ENCODE assay signal across 30 cellular contexts in genomic region chr1:216771922-216772321, GRCh38. TPM values are rescaled to one million over a fixed set of nuclear protein-coding genes. Genes with fewer than 3 reads are reported as not detected.
"Had no signal": no experiment of that assay in that cellular context is flagged by ENCODE, and none has a peak within 500 bp of the region (broad histone marks: within the 10 kb centered on the region; RNA-seq: fewer than 3 reads in every experiment).

No MANE protein-coding gene starts in this region.

- H3K4me3 Mint-ChIP-seq: immature natural killer cell; mesothelial cell of epicardium; naive B cell; natural killer cell; nephron progenitor cell; stimulated activated naive B cell treated with anti-CD40 and anti-IgM and Interleukin-4, amounts not matched to agents 10 μg/mL and 1 μg/mL and 100 μg/mL, for 72 hours had no signal

- H2AFZ ChIP-seq: hepatocyte had no signal

- H3K79me2 ChIP-seq: hepatocyte had no signal

- H3K36me3 ChIP-seq: left ventricle myocardium inferior, pancreas, prostate gland, stomach, thyroid gland, transverse colon, upper lobe of left lung, vagina had no signal

- ATAC-seq: natural killer cell; pancreas; right cardiac atrium; sciatic nerve; stimulated activated naive B cell treated with anti-CD40 and anti-IgM and Interleukin-4, amounts not matched to agents 10 μg/mL and 1 μg/mL and 100 μg/mL, for 72 hours; stimulated activated naive CD8-positive, alpha-beta T cell treated with anti-CD3 and anti-CD28 coated beads, Interleukin-15, Interleukin-2, amounts not matched to agents 100 U/mL and 50 U/mL, for 24 hours had no signal

- H3K36me3 Mint-ChIP-seq: immature natural killer cell; mesothelial cell of epicardium; naive B cell; stimulated activated naive B cell treated with anti-CD40 and anti-IgM and Interleukin-4, amounts not matched to agents 10 μg/mL and 1 μg/mL and 100 μg/mL, for 72 hours had no signal

- H3K4me1 ChIP-seq: pancreas, prostate gland, testis, thyroid gland, transverse colon, upper lobe of left lung, vagina had no signal

- H3K27ac Mint-ChIP-seq: immature natural killer cell; mesothelial cell of epicardium; naive B cell; natural killer cell; nephron progenitor cell; stimulated activated naive B cell treated with anti-CD40 and anti-IgM and Interleukin-4, amounts not matched to agents 10 μg/mL and 1 μg/mL and 100 μg/mL, for 72 hours had no signal

- H3K4me1 Mint-ChIP-seq: immature natural killer cell; naive B cell; natural killer cell; nephron progenitor cell; stimulated activated naive B cell treated with anti-CD40 and anti-IgM and Interleukin-4, amounts not matched to agents 10 μg/mL and 1 μg/mL and 100 μg/mL, for 72 hours had no signal

- H3K27ac ChIP-seq: hepatocyte, left ventricle myocardium inferior, pancreas, prostate gland, skin epidermis, stomach, testis, thyroid gland, transverse colon, upper lobe of left lung, vagina had no signal

- H3K4me2 ChIP-seq: hepatocyte had no signal

- H3K9me3 Mint-ChIP-seq: nephron progenitor cell had no signal

- H3K27me3 ChIP-seq: hepatocyte, pancreas, stomach, testis, thyroid gland, transverse colon, upper lobe of left lung, vagina had no signal

- DNase-seq: immature natural killer cell; left ventricle myocardium inferior; mesendoderm; naive B cell; natural killer cell; nephron progenitor cell; nucleus accumbens; pancreas; posterior cingulate gyrus; retina; right cardiac atrium; stimulated activated CD4-positive, alpha-beta T cell treated with anti-CD3 and anti-CD28 coated beads, Interleukin-12 subunit alpha, Interleukin-12 subunit beta, amount 100 ng/mL, for 4 hours; stimulated activated CD4-positive, alpha-beta T cell treated with anti-CD3 and anti-CD28 coated beads, Interleukin-15, amount 100 ng/mL, for 24 hours; stimulated activated CD4-positive, alpha-beta T cell treated with anti-CD3 and anti-CD28 coated beads, Interleukin-2, amount 100 ng/mL, for 24 hours; stimulated activated CD4-positive, alpha-beta T cell treated with anti-CD3 and anti-CD28 coated beads, Interleukin-4, amount 100 ng/mL, for 1 hour; stimulated activated naive B cell treated with anti-CD40 and anti-IgM and Interleukin-4, amounts not matched to agents 10 μg/mL and 1 μg/mL and 100 μg/mL, for 72 hours; stimulated activated naive CD8-positive, alpha-beta T cell treated with anti-CD3 and anti-CD28 coated beads, Interleukin-15, Interleukin-2, amounts not matched to agents 100 U/mL and 50 U/mL, for 24 hours; stomach; testis; thyroid gland; transverse colon; upper lobe of left lung had no signal

- H3K9me3 ChIP-seq: left ventricle myocardium inferior, pancreas, prostate gland, stomach, testis, thyroid gland, transverse colon, upper lobe of left lung, vagina had no signal

- H3K27me3 Mint-ChIP-seq: naive B cell; stimulated activated naive B cell treated with anti-CD40 and anti-IgM and Interleukin-4, amounts not matched to agents 10 μg/mL and 1 μg/mL and 100 μg/mL, for 72 hours had no signal

- H3K4me3 ChIP-seq: hepatocyte, left ventricle myocardium inferior, lung, pancreas, prostate gland, skin epidermis, stomach, testis, thyroid gland, transverse colon, upper lobe of left lung, vagina had no signal

RNA-seq across cellular contexts. Expression of gene ESRRG, which starts 48.7 kb away (rescaled TPM):
- total RNA-seq: natural killer cell, osteoblast had no signal
